21 cellular contexts compared by ENCODE assay signal in genomic region chrX:118164138-118164537, GRCh38. TPM values are rescaled to one million over a fixed set of nuclear protein-coding genes. Genes with fewer than 3 reads are reported as not detected.
DNase-seq lines count a peak whose midpoint lies in the region; ATAC-seq, FAIRE-seq and TF ChIP-seq lines count a peak whose summit lies in the region.
"Had no signal": no experiment of that assay in that cellular context is flagged by ENCODE, and none has a peak within 500 bp of the region (broad histone marks: within the 10 kb centered on the region; RNA-seq: fewer than 3 reads in every experiment).

No MANE protein-coding gene starts in this region.

- TF ChIP-seq POLR2A in IMR-90 (IDR thresholded peaks at IDR 0.05; ENCODE audit: low read depth, low read length): no peak

- DNase-seq in AG08396 (ENCODE audit: low spot score): peak; percentile 13
- DNase-seq in IMR-90: peak; percentile 48
- DNase-seq in bronchial epithelial cell (ENCODE audit: low read depth): peak; percentile 67
- DNase-seq in kidney epithelial cell (ENCODE audit: low read depth): peak; percentile 5
- DNase-seq in activated naive CD4-positive, alpha-beta T cell treated with anti-CD3 and anti-CD28 coated beads for 36 hours: no peak
- no peak for DNase-seq in left ventricle myocardium superior
- no peak for DNase-seq in activated CD4-positive, alpha-beta T cell treated with anti-CD3 and anti-CD28 coated beads, Interleukin-2, amount 50 U/mL, for 48 hours
- no peak for DNase-seq in KG1 (lab: John Stamatoyannopoulos, UW)
- DNase-seq: AML-193; DMS 273 treated with DMSO at 0.1 percent for 48 hours; EL; HCEC 1CT; KBM-7; NCI-H1048; NCI-H1436 treated with DMSO at 0.1 percent for 48 hours; NCI-H2029 treated with DMSO at 0.1 percent for 48 hours; NCI-H2171 treated with DMSO at 0.1 percent for 48 hours; NCI-H446 treated with DMSO at 0.1 percent for 48 hours; NK-92 treated with Interleukin-12 subunit alpha and Interleukin-12 subunit beta, amount 100 ng/mL, for 24 hours had no signal

- no peak overlapping the region for H4K91ac ChIP-seq in IMR-90 (ENCODE audit: insufficient read depth, low read depth, low read length)

- H3K14ac ChIP-seq in IMR-90 (replicated peaks; ENCODE audit: low read depth, low read length): no peak overlapping the region

- H4K5ac ChIP-seq in IMR-90 (ENCODE audit: low read depth, low read length): no peak overlapping the region

- H2AK5ac ChIP-seq in IMR-90 (ENCODE audit: low read depth, low read length): no peak overlapping the region

- no peaks in the 10 kb centered on the region; the same call in 1 of the 2 replicates for H3K27me3 ChIP-seq in IMR-90 (ENCODE audit: control insufficient read depth, insufficient read depth, low read length)
- H3K27me3 ChIP-seq in bronchial epithelial cell (ENCODE audit: control insufficient read depth, insufficient read depth, low read length): no peaks in the 10 kb centered on the region
- no peaks in the 10 kb centered on the region for H3K27me3 ChIP-seq in kidney epithelial cell (ENCODE audit: control insufficient read depth, insufficient read depth, low read length)
- H3K27me3 ChIP-seq: SJSA1 had no signal

- no peaks in the 10 kb centered on the region for H3K36me3 Mint-ChIP-seq in activated naive CD4-positive, alpha-beta T cell treated with anti-CD3 and anti-CD28 coated beads for 36 hours (ENCODE audit: low read depth)
- H3K36me3 Mint-ChIP-seq: CD14-positive monocyte had no signal

- dilution Hi-C loops in IMR-90 (cut with HindIII; ENCODE audit: low sequenced_read_pairs, unreplicated experiment): no loop called here

- no peaks in the 10 kb centered on the region for H3K9me1 ChIP-seq in IMR-90 (ENCODE audit: insufficient read depth, low read length)

- H3K9me3 Mint-ChIP-seq in activated naive CD4-positive, alpha-beta T cell treated with anti-CD3 and anti-CD28 coated beads for 36 hours: no peaks in the 10 kb centered on the region

- H3K79me1 ChIP-seq in IMR-90 (ENCODE audit: low read depth in 1 of 2, low read length in 2 of 2): no peaks in the 10 kb centered on the region

- no peak overlapping the region for H3K18ac ChIP-seq in IMR-90 (ENCODE audit: low read depth, low read length)

- ATAC-seq in IMR-90 (ENCODE audit: low read depth) (no peak), left ventricle myocardium superior (no peak)

- H3K4me2 ChIP-seq in IMR-90 (ENCODE audit: low read depth, low read length): no peak overlapping the region

- H3K36me3 ChIP-seq in IMR-90 (ENCODE audit: control insufficient read depth, insufficient read depth, low read length): no peaks in the 10 kb centered on the region
- H3K36me3 ChIP-seq in bronchial epithelial cell (ENCODE audit: control insufficient read depth, insufficient read depth, low read length): no peaks in the 10 kb centered on the region
- H3K36me3 ChIP-seq in kidney epithelial cell (ENCODE audit: control insufficient read depth, insufficient read depth, low read length): no peaks in the 10 kb centered on the region
- H3K36me3 ChIP-seq: SJSA1 had no signal

- no peak for FAIRE-seq in bronchial epithelial cell (lab: Jason Lieb, UNC)

- H2BK5ac ChIP-seq in IMR-90 (ENCODE audit: low read depth, low read length, poor library complexity, severe bottlenecking): no peak overlapping the region

- H3K9ac ChIP-seq in IMR-90 (ENCODE audit: low read depth, low read length): no peak overlapping the region

- CTCF ChIA-PET in IMR-90 (lab: Yijun Ruan, JAX): no interaction called here
- CTCF ChIA-PET in activated naive CD4-positive, alpha-beta T cell treated with anti-CD3 and anti-CD28 coated beads for 36 hours (lab: Charles Lee): no interaction called here

- POLR2A ChIA-PET in IMR-90 (lab: Charles Lee; ENCODE audit: unreplicated experiment): no interaction called here

- no peak overlapping the region for H2BK20ac ChIP-seq in IMR-90 (ENCODE audit: low read depth, low read length)

- TF ChIP-seq CTCF in IMR-90 (conservative IDR thresholded peaks at IDR 0.05; ENCODE audit: low read depth, low read length) (no peak), bronchial epithelial cell (IDR thresholded peaks at IDR 0.05; ENCODE audit: insufficient read depth, low read length, severe bottlenecking) (no peak), kidney epithelial cell (IDR thresholded peaks at IDR 0.05; ENCODE audit: insufficient read depth, low read length, poor library complexity, severe bottlenecking) (no peak)

- H3K27me3 Mint-ChIP-seq in activated naive CD4-positive, alpha-beta T cell treated with anti-CD3 and anti-CD28 coated beads for 36 hours (ENCODE audit: low read depth): no peaks in the 10 kb centered on the region

- no peak overlapping the region for H3K23ac ChIP-seq in IMR-90 (ENCODE audit: low read depth, low read length)

- intact Hi-C loops in IMR-90 (cut with micrococcal nuclease): no loop called here
- intact Hi-C loops in activated naive CD4-positive, alpha-beta T cell treated with anti-CD3 and anti-CD28 coated beads for 36 hours (cut with micrococcal nuclease): no loop called here
- intact Hi-C loops in left ventricle myocardium superior (cut with micrococcal nuclease): no loop called here

- no peak overlapping the region for H2BK120ac ChIP-seq in IMR-90 (ENCODE audit: low read depth, low read length)

- H3K9me3 ChIP-seq in IMR-90 (ENCODE audit: control insufficient read depth, insufficient read depth, low read length): no peaks in the 10 kb centered on the region
- H3K9me3 ChIP-seq: SJSA1 had no signal

- in situ Hi-C loops in IMR-90 (cut with MboI; ENCODE audit: low sequenced_read_pairs): no loop called here

- H3K4me3 Mint-ChIP-seq in activated naive CD4-positive, alpha-beta T cell treated with anti-CD3 and anti-CD28 coated beads for 36 hours: no peak overlapping the region
- H3K4me3 Mint-ChIP-seq: CD14-positive monocyte had no signal

- H3K4me1 Mint-ChIP-seq in activated naive CD4-positive, alpha-beta T cell treated with anti-CD3 and anti-CD28 coated beads for 36 hours (ENCODE audit: low read depth): no peaks in the 10 kb centered on the region
- H3K4me1 Mint-ChIP-seq: CD14-positive monocyte had no signal

- BruUV-seq in IMR-90 (replicated peaks; lab: Mats Ljungman, UMichigan): no TSS peak

- no peak overlapping the region for H2BK15ac ChIP-seq in IMR-90 (ENCODE audit: low read depth, low read length)

- H4K20me1 ChIP-seq in IMR-90 (ENCODE audit: insufficient read depth, low read length): no peaks in the 10 kb centered on the region

- H2AK9ac ChIP-seq in IMR-90 (replicated peaks; ENCODE audit: low read depth, low read length, poor library complexity): no peak overlapping the region

- H2AFZ ChIP-seq in IMR-90 (replicated peaks; ENCODE audit: low read length, poor library complexity): no peak overlapping the region

- no CpG with 5 or more reads among the region's 1 CpG for WGBS in IMR-90 (ENCODE audit: extremely low coverage in 2 of 2, insufficient read length in 1 of 2), 2 experiments

- no peak for TF ChIP-seq RAD21 in IMR-90 (IDR thresholded peaks at IDR 0.05; ENCODE audit: low read length)

- no peaks in the 10 kb centered on the region for H3K4me1 ChIP-seq in IMR-90 (ENCODE audit: control insufficient read depth, insufficient read depth, low read length)
- H3K4me1 ChIP-seq: SJSA1 had no signal

- H3K4me3 ChIP-seq in IMR-90 (ENCODE audit: insufficient read depth, low read depth, low read length) (no peak overlapping the region), bronchial epithelial cell (ENCODE audit: low read depth, low read length) (no peak overlapping the region), kidney epithelial cell (ENCODE audit: low read depth, low read length) (no peak overlapping the region)
- H3K4me3 ChIP-seq: SJSA1 had no signal

- H3K4ac ChIP-seq in IMR-90 (ENCODE audit: low read depth, low read length): no peak overlapping the region

- no peak overlapping the region for H4K8ac ChIP-seq in IMR-90 (ENCODE audit: low read depth in 2 of 2, low read length in 2 of 2)

- H3K27ac ChIP-seq in IMR-90 (ENCODE audit: insufficient read depth, low read length): no peak overlapping the region
- H3K27ac ChIP-seq: SJSA1 had no signal

- no peak overlapping the region for H3K56ac ChIP-seq in IMR-90 (ENCODE audit: extremely low read depth, insufficient read depth, low read length)

- H3K27ac Mint-ChIP-seq in activated naive CD4-positive, alpha-beta T cell treated with anti-CD3 and anti-CD28 coated beads for 36 hours: no peak overlapping the region
- H3K27ac Mint-ChIP-seq: CD14-positive monocyte had no signal

TF ChIP-seq in IMR-90, 13 proteins besides CTCF, POLR2A, EP300 and RAD21 (continues in another document):
- no peak for TF ChIP-seq CHD1 (IDR thresholded peaks at IDR 0.05; ENCODE audit: low read depth, low read length)
- TF ChIP-seq MAFK (IDR thresholded peaks at IDR 0.05; ENCODE audit: low read depth, low read length): no peak
- TF ChIP-seq FOS (IDR thresholded peaks at IDR 0.05; ENCODE audit: low read depth, low read length): no peak
- no peak for TF ChIP-seq NFE2L2 (IDR thresholded peaks at IDR 0.05; ENCODE audit: low read depth, low read length)
- TF ChIP-seq MAZ (IDR thresholded peaks at IDR 0.05; ENCODE audit: borderline replicate concordance, low read depth, low read length): no peak
- TF ChIP-seq ELK1 (IDR thresholded peaks at IDR 0.05; ENCODE audit: borderline replicate concordance, low read depth, low read length): no peak
- TF ChIP-seq CEBPB (IDR thresholded peaks at IDR 0.05; ENCODE audit: low read depth, low read length): no peak
- TF ChIP-seq RCOR1 (IDR thresholded peaks at IDR 0.05; ENCODE audit: insufficient replicate concordance, low read length): no peak

RNA-seq across cellular contexts. Expression of gene KLHL13, which starts 47.5 kb away (rescaled TPM):
- 12.5 and 13.6 TPM in 2 replicates for total RNA-seq in IMR-90 (2012; rRNA removed)
- polyA plus RNA-seq in IMR-90 (2012; rRNA removed): 4.0 and 4.1 TPM in 2 replicates
- polyA plus RNA-seq in IMR-90 (2012; cell fraction: cytosol; rRNA removed): 2.0 and 2.1 TPM in 2 replicates
- 0.69 and 3.3 TPM in 2 replicates for polyA plus RNA-seq in IMR-90 (2012; cell fraction: nucleus; rRNA removed; ENCODE audit: low replicate concordance)
- total RNA-seq in bronchial epithelial cell: 1.8 TPM in 2 replicates
- total RNA-seq in kidney epithelial cell: 10.7 and 12.7 TPM in 2 replicates
- total RNA-seq in activated naive CD4-positive, alpha-beta T cell treated with anti-CD3 and anti-CD28 coated beads for 36 hours: 1 to 10 TPM; 1.3 to 1.5 TPM
- total RNA-seq in left ventricle myocardium superior: 5.7 TPM

Comparison
In these comparisons a context has a peak if more than half of its experiments do, and no peak if none do; other contexts are left out.
1. DNase-seq: peak in AG08396 (single experiment), IMR-90 (single experiment), bronchial epithelial cell (single experiment) and kidney epithelial cell (single experiment); none in activated naive CD4-positive, alpha-beta T cell treated with anti-CD3 and anti-CD28 coated beads for 36 hours (single experiment), left ventricle myocardium superior (single experiment), activated CD4-positive, alpha-beta T cell treated with anti-CD3 and anti-CD28 coated beads, Interleukin-2, amount 50 U/mL, for 48 hours (0 of 2) and KG1 (single experiment).